Comparison of ENCODE assay signal across 8 cellular contexts in the genomic region with DNA sequence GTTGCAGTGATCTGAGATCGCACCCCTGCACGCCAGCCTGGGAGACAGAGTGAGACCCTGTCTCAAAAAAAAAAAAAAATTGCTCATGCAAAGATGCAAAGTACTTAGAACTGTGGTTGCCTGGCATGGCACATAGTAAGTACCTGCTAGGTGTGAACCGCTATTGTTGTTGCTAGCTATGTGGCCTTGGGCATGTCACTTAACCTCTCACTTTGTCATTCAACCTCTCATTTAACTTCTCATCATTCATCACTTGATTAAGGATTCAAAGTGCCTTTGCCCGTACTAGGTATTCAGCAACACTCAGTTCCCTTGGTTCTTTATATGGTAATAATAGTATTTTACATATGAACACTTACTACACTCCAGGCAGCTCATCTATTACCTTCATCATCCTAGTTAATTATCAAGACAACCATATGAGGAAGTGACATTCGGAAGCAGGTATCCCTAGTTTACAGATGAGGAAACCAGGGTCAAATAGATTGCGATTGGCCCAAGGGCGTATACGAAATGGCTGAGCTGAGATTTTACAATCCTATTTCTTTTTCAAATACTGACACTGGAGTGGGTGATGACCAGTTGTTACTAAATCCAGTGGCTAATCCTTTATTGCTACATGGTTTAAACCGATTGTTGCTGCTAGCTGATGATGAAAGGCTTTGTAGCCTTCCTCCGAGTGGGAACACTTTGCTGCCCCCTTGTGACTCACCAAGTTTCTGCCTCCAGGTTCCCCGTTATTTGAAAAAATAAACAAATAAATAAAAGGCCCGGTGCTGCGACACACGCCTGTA. TPM values are rescaled to one million over a fixed set of nuclear protein-coding genes. Genes with fewer than 3 reads are reported as not detected.
DNase-seq lines count a peak whose midpoint lies in the region; ATAC-seq and TF ChIP-seq lines count a peak whose summit lies in the region.

No MANE protein-coding gene starts in this region.

- H3K36me3 ChIP-seq in OCI-LY1 (ENCODE audit: insufficient read depth, low read length), result no peaks in the 10 kb centered on the region

- peak overlapping the region; percentile 38 for H3K27ac ChIP-seq in OCI-LY1 (ENCODE audit: low read depth, low read length, poor library complexity, severe bottlenecking)

- peaks cover 5% of the 10 kb centered on the region for H3K4me1 Mint-ChIP-seq in activated T-cell treated with anti-CD3 and anti-CD28 coated beads, Interleukin-2, amount 50 U/mL, for 4 hours (ENCODE audit: low read depth)

- no peaks in the 10 kb centered on the region for H3K79me2 ChIP-seq in OCI-LY1 (ENCODE audit: insufficient read depth, low read length)

- no peaks in the 10 kb centered on the region for H3K27me3 ChIP-seq in OCI-LY1 (ENCODE audit: insufficient read depth, low read length)

- peak; percentile 72 for ATAC-seq in HG03342 (IDR thresholded peaks at IDR 0.05; ENCODE audit: unreplicated experiment)
- peak in 1 of 2 donors; percentile 51 for ATAC-seq in activated T-cell treated with anti-CD3 and anti-CD28 coated beads, Interleukin-2, amount 50 U/mL, for 4 hours
- no peak for ATAC-seq in HG02588 (IDR thresholded peaks at IDR 0.05; ENCODE audit: unreplicated experiment)
- no peak for ATAC-seq in HG03097 (IDR thresholded peaks at IDR 0.05; ENCODE audit: low FRiP score, unreplicated experiment)

- peaks cover 25% of the 10 kb centered on the region for H3K4me1 ChIP-seq in OCI-LY1 (ENCODE audit: insufficient read depth, low read length, severe bottlenecking)

- DNase-seq in ELR (ENCODE audit: low read depth), result peak; percentile 71
- peak; percentile 68 for DNase-seq in activated T-cell treated with anti-CD3 and anti-CD28 coated beads, Interleukin-2, amount 50 U/mL, for 4 hours
- DNase-seq in fibroblast of villous mesenchyme (ENCODE audit: low read depth), result peak; percentile 83
- peak; percentile 26 for DNase-seq in pons (ENCODE audit: low spot score)

- TF ChIP-seq CTCF in OCI-LY1 (IDR thresholded peaks at IDR 0.05; ENCODE audit: low read length), result peak; percentile 47; the same call in 1 of the 2 replicates
- TF ChIP-seq CTCF in fibroblast of villous mesenchyme (IDR thresholded peaks at IDR 0.05; ENCODE audit: insufficient read depth, low read depth, low read length), result peak; percentile 66

- peaks cover 2% of the 10 kb centered on the region for H3K27me3 Mint-ChIP-seq in activated T-cell treated with anti-CD3 and anti-CD28 coated beads, Interleukin-2, amount 50 U/mL, for 4 hours (ENCODE audit: low read depth)

- H3K9ac ChIP-seq in OCI-LY1 (ENCODE audit: low read length), result no peak overlapping the region

- no peak overlapping the region for H3K4me3 Mint-ChIP-seq in activated T-cell treated with anti-CD3 and anti-CD28 coated beads, Interleukin-2, amount 50 U/mL, for 4 hours

- no peak overlapping the region for H3K4me3 ChIP-seq in OCI-LY1 (ENCODE audit: low read depth, low read length, poor library complexity, severe bottlenecking)
- no peak overlapping the region for H3K4me3 ChIP-seq in fibroblast of villous mesenchyme (ENCODE audit: low read depth, low read length)

- H3K4me2 ChIP-seq in OCI-LY1 (ENCODE audit: low read length), result peak overlapping the region; percentile 40; the same call in 1 of the 2 replicates

- H3F3A ChIP-seq in OCI-LY1 (ENCODE audit: insufficient read depth, low read length), result no peaks in the 10 kb centered on the region

- H3K9me3 ChIP-seq in OCI-LY1 (ENCODE audit: low read length), result no peaks in the 10 kb centered on the region

- H3K9me2 ChIP-seq in OCI-LY1 (ENCODE audit: low read depth, low read length), result no peaks in the 10 kb centered on the region

- no peaks in the 10 kb centered on the region for H3K36me3 Mint-ChIP-seq in activated T-cell treated with anti-CD3 and anti-CD28 coated beads, Interleukin-2, amount 50 U/mL, for 4 hours (ENCODE audit: insufficient read depth)

- no peaks in the 10 kb centered on the region for H3K9me3 Mint-ChIP-seq in activated T-cell treated with anti-CD3 and anti-CD28 coated beads, Interleukin-2, amount 50 U/mL, for 4 hours

- no peaks in the 10 kb centered on the region for H4K20me1 ChIP-seq in OCI-LY1 (ENCODE audit: insufficient read depth, low read length)

- H2AFZ ChIP-seq in OCI-LY1 (ENCODE audit: low read length), result no peak overlapping the region

RNA-seq across cellular contexts. Expression of a gene that starts 28.8 kb away (rescaled TPM):
- total RNA-seq in activated T-cell treated with anti-CD3 and anti-CD28 coated beads, Interleukin-2, amount 50 U/mL, for 4 hours, result under 1 TPM in 2 of 3 donors, not detected in 1; 0.14 to 0.18 TPM
- total RNA-seq in fibroblast of villous mesenchyme, result 0.43 TPM in 1 of 2 replicates, not detected in the other

RNA-seq across cellular contexts. Expression of a gene that starts 36.6 kb away (rescaled TPM):
- 100 to 1,000 TPM; 100 to 131 (median 104) TPM for total RNA-seq in activated T-cell treated with anti-CD3 and anti-CD28 coated beads, Interleukin-2, amount 50 U/mL, for 4 hours
- 17.1 and 17.7 TPM in 2 replicates for total RNA-seq in fibroblast of villous mesenchyme

Comparison
In these comparisons a context has a peak if more than half of its experiments do, and no peak if none do; other contexts are left out.
1. DNase-seq: peak in every context shown above with its lines; median percentile 83 in fibroblast of villous mesenchyme; 71 in ELR; 68 in activated T-cell treated with anti-CD3 and anti-CD28 coated beads, Interleukin-2, amount 50 U/mL, for 4 hours; 26 in pons.